In the genomic region with DNA sequence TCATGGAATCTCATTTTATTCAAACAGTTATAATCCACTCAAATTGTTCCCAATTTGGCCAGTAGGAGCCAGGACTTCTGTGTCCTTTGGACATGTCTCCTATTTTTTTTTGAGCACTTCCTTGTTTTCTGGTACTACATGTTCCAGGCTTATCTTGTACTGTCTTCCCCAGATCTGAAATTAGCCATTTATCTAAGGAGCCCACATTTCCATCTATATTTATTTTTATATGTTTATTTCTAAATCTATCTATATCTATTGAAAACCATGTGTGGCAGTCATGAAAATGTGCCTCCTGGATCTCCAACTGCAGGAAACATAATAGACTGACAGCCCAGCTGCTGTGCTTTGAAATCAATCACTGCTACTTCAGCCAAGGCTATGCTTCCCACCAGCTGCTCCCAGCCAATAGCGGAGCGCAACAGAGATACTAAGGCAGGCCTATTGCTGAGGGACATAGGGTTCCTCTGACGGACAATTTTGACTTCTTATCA, we compare ENCODE assay signal across 1 cellular context.
TF ChIP-seq lines count a peak whose summit lies in the region.

No MANE protein-coding gene starts in this region.

TF ChIP-seq in K562, 482 proteins besides CTCF, POLR2A, EP300 and RAD21 (continued from another document):
- TF ChIP-seq, protein P1, sequence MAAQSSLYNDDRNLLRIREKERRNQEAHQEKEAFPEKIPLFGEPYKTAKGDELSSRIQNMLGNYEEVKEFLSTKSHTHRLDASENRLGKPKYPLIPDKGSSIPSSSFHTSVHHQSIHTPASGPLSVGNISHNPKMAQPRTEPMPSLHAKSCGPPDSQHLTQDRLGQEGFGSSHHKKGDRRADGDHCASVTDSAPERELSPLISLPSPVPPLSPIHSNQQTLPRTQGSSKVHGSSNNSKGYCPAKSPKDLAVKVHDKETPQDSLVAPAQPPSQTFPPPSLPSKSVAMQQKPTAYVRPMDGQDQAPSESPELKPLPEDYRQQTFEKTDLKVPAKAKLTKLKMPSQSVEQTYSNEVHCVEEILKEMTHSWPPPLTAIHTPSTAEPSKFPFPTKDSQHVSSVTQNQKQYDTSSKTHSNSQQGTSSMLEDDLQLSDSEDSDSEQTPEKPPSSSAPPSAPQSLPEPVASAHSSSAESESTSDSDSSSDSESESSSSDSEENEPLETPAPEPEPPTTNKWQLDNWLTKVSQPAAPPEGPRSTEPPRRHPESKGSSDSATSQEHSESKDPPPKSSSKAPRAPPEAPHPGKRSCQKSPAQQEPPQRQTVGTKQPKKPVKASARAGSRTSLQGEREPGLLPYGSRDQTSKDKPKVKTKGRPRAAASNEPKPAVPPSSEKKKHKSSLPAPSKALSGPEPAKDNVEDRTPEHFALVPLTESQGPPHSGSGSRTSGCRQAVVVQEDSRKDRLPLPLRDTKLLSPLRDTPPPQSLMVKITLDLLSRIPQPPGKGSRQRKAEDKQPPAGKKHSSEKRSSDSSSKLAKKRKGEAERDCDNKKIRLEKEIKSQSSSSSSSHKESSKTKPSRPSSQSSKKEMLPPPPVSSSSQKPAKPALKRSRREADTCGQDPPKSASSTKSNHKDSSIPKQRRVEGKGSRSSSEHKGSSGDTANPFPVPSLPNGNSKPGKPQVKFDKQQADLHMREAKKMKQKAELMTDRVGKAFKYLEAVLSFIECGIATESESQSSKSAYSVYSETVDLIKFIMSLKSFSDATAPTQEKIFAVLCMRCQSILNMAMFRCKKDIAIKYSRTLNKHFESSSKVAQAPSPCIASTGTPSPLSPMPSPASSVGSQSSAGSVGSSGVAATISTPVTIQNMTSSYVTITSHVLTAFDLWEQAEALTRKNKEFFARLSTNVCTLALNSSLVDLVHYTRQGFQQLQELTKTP (IDR thresholded peaks at IDR 0.05; ENCODE audit: low read depth in 1 of 2, partially characterized antibody in 2 of 2) = peak in 1 of 2 experiments; percentile 17
- TF ChIP-seq, protein P2, sequence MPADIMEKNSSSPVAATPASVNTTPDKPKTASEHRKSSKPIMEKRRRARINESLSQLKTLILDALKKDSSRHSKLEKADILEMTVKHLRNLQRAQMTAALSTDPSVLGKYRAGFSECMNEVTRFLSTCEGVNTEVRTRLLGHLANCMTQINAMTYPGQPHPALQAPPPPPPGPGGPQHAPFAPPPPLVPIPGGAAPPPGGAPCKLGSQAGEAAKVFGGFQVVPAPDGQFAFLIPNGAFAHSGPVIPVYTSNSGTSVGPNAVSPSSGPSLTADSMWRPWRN (IDR thresholded peaks at IDR 0.05; ENCODE audit: low read depth) = no peak
- no peak for TF ChIP-seq GTF2E2 (tag; IDR thresholded peaks at IDR 0.05)
- no peak for TF ChIP-seq JUN (IDR thresholded peaks at IDR 0.05; ENCODE audit: borderline replicate concordance, low read depth, low read length)
- TF ChIP-seq JUN (CRISPR knock-in tag; IDR thresholded peaks at IDR 0.05; ENCODE audit: borderline replicate concordance) = no peak
- peak; percentile 56; the same call in 1 of the 2 replicates for TF ChIP-seq TCF3 (CRISPR knock-in tag; IDR thresholded peaks at IDR 0.05)
- no peak for TF ChIP-seq PYGO2 (tag; IDR thresholded peaks at IDR 0.05)
- peak; percentile 22; the same call in 1 of the 2 replicates for TF ChIP-seq GATA2 (CRISPR knock-in tag; IDR thresholded peaks at IDR 0.05)
- TF ChIP-seq, protein P3, sequence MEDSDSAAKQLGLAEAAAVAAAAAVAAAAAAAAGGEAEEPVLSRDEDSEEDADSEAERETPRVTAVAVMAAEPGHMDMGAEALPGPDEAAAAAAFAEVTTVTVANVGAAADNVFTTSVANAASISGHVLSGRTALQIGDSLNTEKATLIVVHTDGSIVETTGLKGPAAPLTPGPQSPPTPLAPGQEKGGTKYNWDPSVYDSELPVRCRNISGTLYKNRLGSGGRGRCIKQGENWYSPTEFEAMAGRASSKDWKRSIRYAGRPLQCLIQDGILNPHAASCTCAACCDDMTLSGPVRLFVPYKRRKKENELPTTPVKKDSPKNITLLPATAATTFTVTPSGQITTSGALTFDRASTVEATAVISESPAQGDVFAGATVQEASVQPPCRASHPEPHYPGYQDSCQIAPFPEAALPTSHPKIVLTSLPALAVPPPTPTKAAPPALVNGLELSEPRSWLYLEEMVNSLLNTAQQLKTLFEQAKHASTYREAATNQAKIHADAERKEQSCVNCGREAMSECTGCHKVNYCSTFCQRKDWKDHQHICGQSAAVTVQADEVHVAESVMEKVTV (CRISPR knock-in tag; IDR thresholded peaks at IDR 0.05) = peak; percentile 19; the same call in 1 of the 2 replicates
- TF ChIP-seq, protein P4, sequence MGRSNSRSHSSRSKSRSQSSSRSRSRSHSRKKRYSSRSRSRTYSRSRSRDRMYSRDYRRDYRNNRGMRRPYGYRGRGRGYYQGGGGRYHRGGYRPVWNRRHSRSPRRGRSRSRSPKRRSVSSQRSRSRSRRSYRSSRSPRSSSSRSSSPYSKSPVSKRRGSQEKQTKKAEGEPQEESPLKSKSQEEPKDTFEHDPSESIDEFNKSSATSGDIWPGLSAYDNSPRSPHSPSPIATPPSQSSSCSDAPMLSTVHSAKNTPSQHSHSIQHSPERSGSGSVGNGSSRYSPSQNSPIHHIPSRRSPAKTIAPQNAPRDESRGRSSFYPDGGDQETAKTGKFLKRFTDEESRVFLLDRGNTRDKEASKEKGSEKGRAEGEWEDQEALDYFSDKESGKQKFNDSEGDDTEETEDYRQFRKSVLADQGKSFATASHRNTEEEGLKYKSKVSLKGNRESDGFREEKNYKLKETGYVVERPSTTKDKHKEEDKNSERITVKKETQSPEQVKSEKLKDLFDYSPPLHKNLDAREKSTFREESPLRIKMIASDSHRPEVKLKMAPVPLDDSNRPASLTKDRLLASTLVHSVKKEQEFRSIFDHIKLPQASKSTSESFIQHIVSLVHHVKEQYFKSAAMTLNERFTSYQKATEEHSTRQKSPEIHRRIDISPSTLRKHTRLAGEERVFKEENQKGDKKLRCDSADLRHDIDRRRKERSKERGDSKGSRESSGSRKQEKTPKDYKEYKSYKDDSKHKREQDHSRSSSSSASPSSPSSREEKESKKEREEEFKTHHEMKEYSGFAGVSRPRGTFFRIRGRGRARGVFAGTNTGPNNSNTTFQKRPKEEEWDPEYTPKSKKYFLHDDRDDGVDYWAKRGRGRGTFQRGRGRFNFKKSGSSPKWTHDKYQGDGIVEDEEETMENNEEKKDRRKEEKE (IDR thresholded peaks at IDR 0.05; ENCODE audit: borderline replicate concordance in 1 of 2, control insufficient read depth in 1 of 2, low read depth in 2 of 2, low read length in 1 of 2) = no peak
- no peak for TF ChIP-seq SMAD1 (IDR thresholded peaks at IDR 0.05; ENCODE audit: low read depth, low read length, partially characterized antibody)
- peak; percentile 91 for TF ChIP-seq SPI1 (IDR thresholded peaks at IDR 0.05; ENCODE audit: borderline replicate concordance, low read depth, low read length)
- peak; percentile 27; the same call in 1 of the 2 replicates for TF ChIP-seq CBFA2T2 (conservative IDR thresholded peaks at IDR 0.05)
- TF ChIP-seq, protein P5, sequence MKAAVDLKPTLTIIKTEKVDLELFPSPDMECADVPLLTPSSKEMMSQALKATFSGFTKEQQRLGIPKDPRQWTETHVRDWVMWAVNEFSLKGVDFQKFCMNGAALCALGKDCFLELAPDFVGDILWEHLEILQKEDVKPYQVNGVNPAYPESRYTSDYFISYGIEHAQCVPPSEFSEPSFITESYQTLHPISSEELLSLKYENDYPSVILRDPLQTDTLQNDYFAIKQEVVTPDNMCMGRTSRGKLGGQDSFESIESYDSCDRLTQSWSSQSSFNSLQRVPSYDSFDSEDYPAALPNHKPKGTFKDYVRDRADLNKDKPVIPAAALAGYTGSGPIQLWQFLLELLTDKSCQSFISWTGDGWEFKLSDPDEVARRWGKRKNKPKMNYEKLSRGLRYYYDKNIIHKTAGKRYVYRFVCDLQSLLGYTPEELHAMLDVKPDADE (conservative IDR thresholded peaks at IDR 0.05; ENCODE audit: control insufficient read depth, low read depth, low read length) = no peak
- peak; percentile 46 for TF ChIP-seq ARID1B (IDR thresholded peaks at IDR 0.05)
- TF ChIP-seq, protein P6, sequence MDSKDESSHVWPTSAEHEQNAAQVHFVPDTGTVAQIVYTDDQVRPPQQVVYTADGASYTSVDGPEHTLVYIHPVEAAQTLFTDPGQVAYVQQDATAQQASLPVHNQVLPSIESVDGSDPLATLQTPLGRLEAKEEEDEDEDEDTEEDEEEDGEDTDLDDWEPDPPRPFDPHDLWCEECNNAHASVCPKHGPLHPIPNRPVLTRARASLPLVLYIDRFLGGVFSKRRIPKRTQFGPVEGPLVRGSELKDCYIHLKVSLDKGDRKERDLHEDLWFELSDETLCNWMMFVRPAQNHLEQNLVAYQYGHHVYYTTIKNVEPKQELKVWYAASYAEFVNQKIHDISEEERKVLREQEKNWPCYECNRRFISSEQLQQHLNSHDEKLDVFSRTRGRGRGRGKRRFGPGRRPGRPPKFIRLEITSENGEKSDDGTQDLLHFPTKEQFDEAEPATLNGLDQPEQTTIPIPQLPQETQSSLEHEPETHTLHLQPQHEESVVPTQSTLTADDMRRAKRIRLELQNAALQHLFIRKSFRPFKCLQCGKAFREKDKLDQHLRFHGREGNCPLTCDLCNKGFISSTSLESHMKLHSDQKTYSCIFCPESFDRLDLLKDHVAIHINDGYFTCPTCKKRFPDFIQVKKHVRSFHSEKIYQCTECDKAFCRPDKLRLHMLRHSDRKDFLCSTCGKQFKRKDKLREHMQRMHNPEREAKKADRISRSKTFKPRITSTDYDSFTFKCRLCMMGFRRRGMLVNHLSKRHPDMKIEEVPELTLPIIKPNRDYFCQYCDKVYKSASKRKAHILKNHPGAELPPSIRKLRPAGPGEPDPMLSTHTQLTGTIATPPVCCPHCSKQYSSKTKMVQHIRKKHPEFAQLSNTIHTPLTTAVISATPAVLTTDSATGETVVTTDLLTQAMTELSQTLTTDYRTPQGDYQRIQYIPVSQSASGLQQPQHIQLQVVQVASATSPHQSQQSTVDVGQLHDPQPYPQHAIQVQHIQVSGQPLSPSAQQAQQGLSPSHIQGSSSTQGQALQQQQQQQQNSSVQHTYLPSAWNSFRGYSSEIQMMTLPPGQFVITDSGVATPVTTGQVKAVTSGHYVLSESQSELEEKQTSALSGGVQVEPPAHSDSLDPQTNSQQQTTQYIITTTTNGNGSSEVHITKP (IDR thresholded peaks at IDR 0.05; ENCODE audit: partially characterized antibody) = peak; percentile 8
- TF ChIP-seq, protein P7, sequence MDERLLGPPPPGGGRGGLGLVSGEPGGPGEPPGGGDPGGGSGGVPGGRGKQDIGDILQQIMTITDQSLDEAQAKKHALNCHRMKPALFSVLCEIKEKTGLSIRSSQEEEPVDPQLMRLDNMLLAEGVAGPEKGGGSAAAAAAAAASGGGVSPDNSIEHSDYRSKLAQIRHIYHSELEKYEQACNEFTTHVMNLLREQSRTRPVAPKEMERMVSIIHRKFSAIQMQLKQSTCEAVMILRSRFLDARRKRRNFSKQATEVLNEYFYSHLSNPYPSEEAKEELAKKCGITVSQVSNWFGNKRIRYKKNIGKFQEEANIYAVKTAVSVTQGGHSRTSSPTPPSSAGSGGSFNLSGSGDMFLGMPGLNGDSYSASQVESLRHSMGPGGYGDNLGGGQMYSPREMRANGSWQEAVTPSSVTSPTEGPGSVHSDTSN (CRISPR knock-in tag; IDR thresholded peaks at IDR 0.05; ENCODE audit: low read depth) = no peak
- TF ChIP-seq, protein P7 (tag; conservative IDR thresholded peaks at IDR 0.05; ENCODE audit: low read depth) = peak; percentile 65
- TF ChIP-seq, protein P8, sequence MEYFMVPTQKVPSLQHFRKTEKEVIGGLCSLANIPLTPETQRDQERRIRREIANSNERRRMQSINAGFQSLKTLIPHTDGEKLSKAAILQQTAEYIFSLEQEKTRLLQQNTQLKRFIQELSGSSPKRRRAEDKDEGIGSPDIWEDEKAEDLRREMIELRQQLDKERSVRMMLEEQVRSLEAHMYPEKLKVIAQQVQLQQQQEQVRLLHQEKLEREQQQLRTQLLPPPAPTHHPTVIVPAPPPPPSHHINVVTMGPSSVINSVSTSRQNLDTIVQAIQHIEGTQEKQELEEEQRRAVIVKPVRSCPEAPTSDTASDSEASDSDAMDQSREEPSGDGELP (CRISPR knock-in tag; IDR thresholded peaks at IDR 0.05; ENCODE audit: borderline replicate concordance) = peak; percentile 47; the same call in 1 of the 2 replicates
- no peak for TF ChIP-seq ZNF668 (CRISPR knock-in tag; IDR thresholded peaks at IDR 0.05)
- TF ChIP-seq KDM1A (IDR thresholded peaks at IDR 0.05) = peak in 1 of 2 experiments; percentile 15; a peak in 1 of 4 replicates
- TF ChIP-seq, protein P9, sequence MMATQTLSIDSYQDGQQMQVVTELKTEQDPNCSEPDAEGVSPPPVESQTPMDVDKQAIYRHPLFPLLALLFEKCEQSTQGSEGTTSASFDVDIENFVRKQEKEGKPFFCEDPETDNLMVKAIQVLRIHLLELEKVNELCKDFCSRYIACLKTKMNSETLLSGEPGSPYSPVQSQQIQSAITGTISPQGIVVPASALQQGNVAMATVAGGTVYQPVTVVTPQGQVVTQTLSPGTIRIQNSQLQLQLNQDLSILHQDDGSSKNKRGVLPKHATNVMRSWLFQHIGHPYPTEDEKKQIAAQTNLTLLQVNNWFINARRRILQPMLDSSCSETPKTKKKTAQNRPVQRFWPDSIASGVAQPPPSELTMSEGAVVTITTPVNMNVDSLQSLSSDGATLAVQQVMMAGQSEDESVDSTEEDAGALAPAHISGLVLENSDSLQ (IDR thresholded peaks at IDR 0.05) = peak; percentile 76
- TF ChIP-seq RCOR1 (IDR thresholded peaks at IDR 0.05; ENCODE audit: borderline replicate concordance in 1 of 2, low read depth in 2 of 2, low read length in 2 of 2) = peak in 1 of 2 experiments; percentile 56; a peak in 1 of 4 replicates
- 0 out of 2 replicates have a peak, but pooled peaks have one; percentile 16 for TF ChIP-seq ZNF384 (IDR thresholded peaks at IDR 0.05; ENCODE audit: low read depth, low read length)
- peak; percentile 60 for TF ChIP-seq TAL1 (IDR thresholded peaks at IDR 0.05)
- TF ChIP-seq TEAD4 (IDR thresholded peaks at IDR 0.05; ENCODE audit: low read length) = peak; percentile 57
- TF ChIP-seq TEAD4 (CRISPR knock-in tag; IDR thresholded peaks at IDR 0.05; ENCODE audit: borderline replicate concordance) = no peak
- TF ChIP-seq MTA2 (IDR thresholded peaks at IDR 0.05; ENCODE audit: low read depth) = 0 out of 2 replicates have a peak, but pooled peaks have one; percentile 11
- TF ChIP-seq ELF1 (tag; IDR thresholded peaks at IDR 0.05) = peak; percentile 31; the same call in 1 of the 2 replicates
